Comparison of ENCODE assay signal across 9 cellular contexts in genomic region chr2:217650716-217651360, GRCh38.
DNase-seq lines count a peak whose midpoint lies in the region; ATAC-seq and TF ChIP-seq lines count a peak whose summit lies in the region.
"Had no signal": no experiment of that assay in that cellular context is flagged by ENCODE, and none has a peak within 500 bp of the region (broad histone marks: within the 10 kb centered on the region; RNA-seq: fewer than 3 reads in every experiment).

No MANE protein-coding gene starts in this region.

- no peaks in the 10 kb centered on the region for H3K9me3 Mint-ChIP-seq in activated CD8-positive, alpha-beta memory T cell treated with anti-CD3 and anti-CD28 coated beads, Interleukin-2, amount 10 ng/mL, durations not matched to agents 7 days and 5 days (ENCODE audit: low read depth)
- H3K9me3 Mint-ChIP-seq: stimulated activated naive CD8-positive, alpha-beta T cell treated with anti-CD3 and anti-CD28 coated beads, Interleukin-15, Interleukin-2, amounts not matched to agents 100 ng/mL and 50 ng/mL, for 24 hours had no signal

- no peak overlapping the region for H3K4me3 ChIP-seq in HFF-Myc (replicated peaks; ENCODE audit: low read depth, low read length)

- H3K27me3 Mint-ChIP-seq in activated CD8-positive, alpha-beta memory T cell treated with anti-CD3 and anti-CD28 coated beads, Interleukin-2, amount 10 ng/mL, durations not matched to agents 7 days and 5 days, result no peaks in the 10 kb centered on the region

- peak; percentile 45 for DNase-seq in activated CD8-positive, alpha-beta memory T cell treated with anti-CD3 and anti-CD28 coated beads, Interleukin-2, amount 10 ng/mL, durations not matched to agents 7 days and 5 days
- DNase-seq in activated CD8-positive, alpha-beta memory T cell treated with anti-CD3 and anti-CD28 coated beads, Interleukin-2, amount 50 U/mL, for 4 hours, result no peak
- DNase-seq in HFF-Myc (ENCODE audit: extremely low read depth, low read depth) (peak; percentile 41), NCI-H2196 (lab: John Stamatoyannopoulos, UW; ENCODE audit: unreplicated experiment) (peak; percentile 65), amniotic epithelial cell (ENCODE audit: low read depth) (peak; percentile 58), hepatic stellate cell (ENCODE audit: low spot score) (peak; percentile 47), smooth muscle cell of the brain vasculature (ENCODE audit: low read depth, low spot score) (peak; percentile 21)

- no peak overlapping the region for H3K4me3 Mint-ChIP-seq in activated CD8-positive, alpha-beta memory T cell treated with anti-CD3 and anti-CD28 coated beads, Interleukin-2, amount 10 ng/mL, durations not matched to agents 7 days and 5 days
- H3K4me3 Mint-ChIP-seq: stimulated activated naive CD8-positive, alpha-beta T cell treated with anti-CD3 and anti-CD28 coated beads, Interleukin-15, Interleukin-2, amounts not matched to agents 100 ng/mL and 50 ng/mL, for 24 hours had no signal

- no peak for ATAC-seq in activated CD8-positive, alpha-beta memory T cell treated with anti-CD3 and anti-CD28 coated beads, Interleukin-2, amount 10 ng/mL, durations not matched to agents 7 days and 5 days
- ATAC-seq in GM18498 (IDR thresholded peaks at IDR 0.05; ENCODE audit: unreplicated experiment), result no peak

- peak; percentile 90 for TF ChIP-seq CTCF in HFF-Myc (IDR thresholded peaks at IDR 0.05; ENCODE audit: low read depth, low read length, missing control alignments)

- no peak overlapping the region for H3K27ac Mint-ChIP-seq in activated CD8-positive, alpha-beta memory T cell treated with anti-CD3 and anti-CD28 coated beads, Interleukin-2, amount 10 ng/mL, durations not matched to agents 7 days and 5 days
- H3K27ac Mint-ChIP-seq: stimulated activated naive CD8-positive, alpha-beta T cell treated with anti-CD3 and anti-CD28 coated beads, Interleukin-15, Interleukin-2, amounts not matched to agents 100 ng/mL and 50 ng/mL, for 24 hours had no signal

- H3K36me3 Mint-ChIP-seq in activated CD8-positive, alpha-beta memory T cell treated with anti-CD3 and anti-CD28 coated beads, Interleukin-2, amount 10 ng/mL, durations not matched to agents 7 days and 5 days, result no peaks in the 10 kb centered on the region

- CTCF ChIA-PET in activated CD8-positive, alpha-beta memory T cell treated with anti-CD3 and anti-CD28 coated beads, Interleukin-2, amount 10 ng/mL, durations not matched to agents 7 days and 5 days (lab: Charles Lee), result interaction anchor here (0.7 to 2.9 kb wide), 10 partner anchors 11 to 953 kb away, joined by 3 to 14 read pairs (median 6); no protein-coding TSS in a partner anchor

- H3K4me1 Mint-ChIP-seq in activated CD8-positive, alpha-beta memory T cell treated with anti-CD3 and anti-CD28 coated beads, Interleukin-2, amount 10 ng/mL, durations not matched to agents 7 days and 5 days, result no peaks in the 10 kb centered on the region
